21 cellular contexts compared by ENCODE assay signal in the genomic region with DNA sequence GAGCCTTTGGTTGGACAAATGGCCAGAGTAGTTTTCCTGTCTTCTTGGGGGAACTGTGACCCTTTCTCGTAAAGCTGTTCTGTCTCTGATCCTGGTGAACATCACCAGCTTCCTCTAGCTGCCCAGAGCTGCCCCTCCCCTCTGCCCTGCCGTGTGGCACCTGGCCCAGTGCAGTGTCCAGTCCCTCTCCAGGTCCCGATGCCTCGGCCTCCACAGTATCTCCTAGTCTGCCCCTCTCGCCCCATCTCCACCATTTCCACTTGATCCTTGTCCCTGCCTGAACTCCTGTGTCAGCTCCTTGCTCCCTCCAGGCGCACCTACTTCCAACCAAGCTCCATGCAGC.
DNase-seq lines count a peak whose midpoint lies in the region; TF ChIP-seq lines count a peak whose summit lies in the region.
"Had no signal": no experiment of that assay in that cellular context is flagged by ENCODE, and none has a peak within 500 bp of the region (broad histone marks: within the 10 kb centered on the region; RNA-seq: fewer than 3 reads in every experiment).

No MANE protein-coding gene starts in this region.

- H3K9me2 ChIP-seq in PC-9 (ENCODE audit: insufficient read depth): no peaks in the 10 kb centered on the region

- H3K36me3 ChIP-seq in esophagus squamous epithelium (no peaks in the 10 kb centered on the region), muscle layer of colon (ENCODE audit: insufficient read depth, low read length) (no peaks in the 10 kb centered on the region), stomach smooth muscle (ENCODE audit: control insufficient read depth in 2 of 2, insufficient read depth in 2 of 2, low read length in 2 of 2) (peaks cover 0 to 4% of the 10 kb centered on the region in 2 donors), PC-9 (ENCODE audit: low read depth) (no peaks in the 10 kb centered on the region)
- H3K36me3 ChIP-seq: BLaER1 treated with 17β-estradiol and CSF1 and Interleukin-3, amounts not matched to agents 10 nM and 100 nM had no signal

- no peak overlapping the region for H2AFZ ChIP-seq in PC-9

- H3K27ac ChIP-seq in esophagus squamous epithelium (peak overlapping the region in 3 of 4 donors; percentile 50 to 66 (median 53)), muscle layer of colon (ENCODE audit: low read depth, low read length) (peak overlapping the region; percentile 7), stomach smooth muscle (ENCODE audit: low read length) (peak overlapping the region; percentile 55), PC-9 (no peak overlapping the region)
- H3K27ac ChIP-seq: BLaER1 treated with 17β-estradiol and CSF1 and Interleukin-3, amounts not matched to agents 10 nM and 100 nM; dorsolateral prefrontal cortex; testis had no signal

- 86 to 88% methylated on average over 6 of the region's 6 CpGs for WGBS in esophagus squamous epithelium, 2 donors

- peaks cover 29% of the 10 kb centered on the region for H3K4me1 Mint-ChIP-seq in T-helper 1 cell treated with Interleukin-12 subunit alpha and Interleukin-12 subunit beta and Interleukin-4 antibody, amounts not matched to agents 30 μg/mL and 1 μg/mL, for 36 hours (ENCODE audit: low read depth)

- no peak overlapping the region for H3K4me3 Mint-ChIP-seq in T-helper 1 cell treated with Interleukin-12 subunit alpha and Interleukin-12 subunit beta and Interleukin-4 antibody, amounts not matched to agents 30 μg/mL and 1 μg/mL, for 36 hours
- H3K4me3 Mint-ChIP-seq: activated CD4-positive, alpha-beta memory T cell treated with anti-CD3 and anti-CD28 coated beads, Interleukin-2, amount 10 ng/mL, durations not matched to agents 7 days and 5 days; activated naive CD8-positive, alpha-beta T cell; activated T-cell treated with anti-CD3 and anti-CD28 coated beads, Interleukin-2, amount 50 U/mL, for 4 hours had no signal

- POLR2A ChIA-PET in PC-9 (lab: Charles Lee; ENCODE audit: unreplicated experiment): no interaction called here

- BruUV-seq in PC-9 (replicated peaks; lab: Mats Ljungman, UMichigan): no TSS peak

- intact Hi-C loops in esophagus squamous epithelium (cut with DNase I): no loop called here
- intact Hi-C loops in PC-9 (cut with micrococcal nuclease; ENCODE audit: unreplicated experiment): no loop called here

- DNase-seq in T-helper 1 cell (no peak), esophagus squamous epithelium (lab: John Stamatoyannopoulos, UW) (no peak), hepatic stellate cell (ENCODE audit: low spot score) (no peak), NCI-H69 (lab: John Stamatoyannopoulos, UW) (no peak), PC-9 (no peak)
- DNase-seq: 8988T, erythroblast, H7, Karpas-422, NCI-H1092, nucleus accumbens, RPMI8226, testis had no signal

- CTCF ChIA-PET in PC-9 (lab: Charles Lee): no interaction called here

- no peaks in the 10 kb centered on the region for H3K27me3 Mint-ChIP-seq in T-helper 1 cell treated with Interleukin-12 subunit alpha and Interleukin-12 subunit beta and Interleukin-4 antibody, amounts not matched to agents 30 μg/mL and 1 μg/mL, for 36 hours (ENCODE audit: low read depth)
- H3K27me3 Mint-ChIP-seq: activated CD4-positive, alpha-beta memory T cell treated with anti-CD3 and anti-CD28 coated beads, Interleukin-2, amount 10 ng/mL, durations not matched to agents 7 days and 5 days; activated naive CD8-positive, alpha-beta T cell had no signal

- no peaks in the 10 kb centered on the region for H3K9me3 Mint-ChIP-seq in T-helper 1 cell treated with Interleukin-12 subunit alpha and Interleukin-12 subunit beta and Interleukin-4 antibody, amounts not matched to agents 30 μg/mL and 1 μg/mL, for 36 hours
- H3K9me3 Mint-ChIP-seq: activated CD4-positive, alpha-beta memory T cell treated with anti-CD3 and anti-CD28 coated beads, Interleukin-2, amount 10 ng/mL, durations not matched to agents 7 days and 5 days; activated T-cell treated with anti-CD3 and anti-CD28 coated beads, Interleukin-2, amount 50 U/mL, for 4 hours had no signal

- peak overlapping the region; percentile 78 for H3K27ac Mint-ChIP-seq in T-helper 1 cell treated with Interleukin-12 subunit alpha and Interleukin-12 subunit beta and Interleukin-4 antibody, amounts not matched to agents 30 μg/mL and 1 μg/mL, for 36 hours
- H3K27ac Mint-ChIP-seq: activated CD4-positive, alpha-beta memory T cell treated with anti-CD3 and anti-CD28 coated beads, Interleukin-2, amount 10 ng/mL, durations not matched to agents 7 days and 5 days had no signal

- TF ChIP-seq POLR2A in esophagus squamous epithelium (IDR thresholded peaks at IDR 0.05): no peak

- H3K9ac ChIP-seq in muscle layer of colon (ENCODE audit: low read length): no peak overlapping the region
- H3K9ac ChIP-seq in stomach smooth muscle (ENCODE audit: low read length in 2 of 2): peak overlapping the region in 1 of 2 donors; percentile 39
- H3K9ac ChIP-seq: BLaER1 treated with 17β-estradiol and CSF1 and Interleukin-3, amounts not matched to agents 10 nM and 100 nM had no signal

- peaks cover 28% of the 10 kb centered on the region for H3K36me3 Mint-ChIP-seq in T-helper 1 cell treated with Interleukin-12 subunit alpha and Interleukin-12 subunit beta and Interleukin-4 antibody, amounts not matched to agents 30 μg/mL and 1 μg/mL, for 36 hours (ENCODE audit: low read depth)

- H3K27me3 ChIP-seq in esophagus squamous epithelium (no peaks in the 10 kb centered on the region), muscle layer of colon (ENCODE audit: control insufficient read depth in 1 of 2, insufficient read depth in 2 of 2, low read length in 2 of 2) (no peaks in the 10 kb centered on the region), stomach smooth muscle (ENCODE audit: control insufficient read depth in 1 of 2, insufficient read depth in 2 of 2, low read length in 2 of 2) (no peaks in the 10 kb centered on the region), PC-9 (ENCODE audit: insufficient read depth, low read depth) (no peaks in the 10 kb centered on the region)
- H3K27me3 ChIP-seq: BLaER1 treated with 17β-estradiol and CSF1 and Interleukin-3, amounts not matched to agents 10 nM and 100 nM; dorsolateral prefrontal cortex; testis had no signal

- H3K9me3 ChIP-seq in esophagus squamous epithelium: no peaks in the 10 kb centered on the region
- H3K9me3 ChIP-seq in muscle layer of colon (ENCODE audit: low read length): no peaks in the 10 kb centered on the region
- H3K9me3 ChIP-seq in stomach smooth muscle (ENCODE audit: control insufficient read depth in 2 of 2, low read length in 2 of 2): no peaks in the 10 kb centered on the region
- H3K9me3 ChIP-seq in PC-9 (ENCODE audit: insufficient read depth, low read depth): no peaks in the 10 kb centered on the region
- H3K9me3 ChIP-seq: BLaER1 treated with 17β-estradiol and CSF1 and Interleukin-3, amounts not matched to agents 10 nM and 100 nM; testis had no signal

- no peaks in the 10 kb centered on the region for H3F3A ChIP-seq in PC-9 (ENCODE audit: insufficient read depth, low read depth)

- H3K4me3 ChIP-seq in esophagus squamous epithelium (no peak overlapping the region), muscle layer of colon (ENCODE audit: low read depth in 1 of 2, low read length in 2 of 2) (no peak overlapping the region), stomach smooth muscle (ENCODE audit: low read length in 2 of 2) (no peak overlapping the region), PC-9 (no peak overlapping the region)
- H3K4me3 ChIP-seq: BLaER1 treated with 17β-estradiol and CSF1 and Interleukin-3, amounts not matched to agents 10 nM and 100 nM; dorsolateral prefrontal cortex; testis had no signal

- no peak overlapping the region for H3K4me2 ChIP-seq in PC-9
- H3K4me2 ChIP-seq: BLaER1 treated with 17β-estradiol and CSF1 and Interleukin-3, amounts not matched to agents 10 nM and 100 nM had no signal

- no peaks in the 10 kb centered on the region for H3K79me2 ChIP-seq in PC-9 (ENCODE audit: low read depth)

- no peak for TF ChIP-seq CTCF in esophagus squamous epithelium (IDR thresholded peaks at IDR 0.05)
- TF ChIP-seq CTCF in PC-9 (conservative IDR thresholded peaks at IDR 0.05): no peak

- H3K4me1 ChIP-seq in esophagus squamous epithelium (peaks cover 4 to 37% (median 12%) of the 10 kb centered on the region in 3 donors), muscle layer of colon (ENCODE audit: insufficient read depth, low read length) (peaks cover 44% of the 10 kb centered on the region), stomach smooth muscle (ENCODE audit: control insufficient read depth, insufficient read depth, low read length) (peaks cover 39% of the 10 kb centered on the region), PC-9 (replicated peaks; ENCODE audit: insufficient read depth) (peaks cover 5% of the 10 kb centered on the region; the same call in 1 of the 2 replicates)
- H3K4me1 ChIP-seq: testis had no signal

- no peaks in the 10 kb centered on the region for H4K20me1 ChIP-seq in PC-9 (ENCODE audit: insufficient read depth)
- H4K20me1 ChIP-seq: BLaER1 treated with 17β-estradiol and CSF1 and Interleukin-3, amounts not matched to agents 10 nM and 100 nM had no signal
